In genomic region chr12:9391751-9392240, GRCh38 we compare ENCODE assay signal across 17 cellular contexts.
DNase-seq lines count a peak whose midpoint lies in the region; ATAC-seq and TF ChIP-seq lines count a peak whose summit lies in the region.
"Had no signal": no experiment of that assay in that cellular context is flagged by ENCODE, and none has a peak within 500 bp of the region (broad histone marks: within the 10 kb centered on the region; RNA-seq: fewer than 3 reads in every experiment).

No MANE protein-coding gene starts in this region.

- H2AFZ ChIP-seq in osteoblast (ENCODE audit: low read length): no peak overlapping the region

- ATAC-seq in foreskin keratinocyte (peak; percentile 39), HG03439 (IDR thresholded peaks at IDR 0.05; ENCODE audit: unreplicated experiment) (no peak), GM21447 (IDR thresholded peaks at IDR 0.05; ENCODE audit: unreplicated experiment) (no peak)
- ATAC-seq: PC-3 had no signal

- peak; percentile 35 for DNase-seq in NCI-H748 (lab: John Stamatoyannopoulos, UW; ENCODE audit: unreplicated experiment)
- DNase-seq in NCI-H748 treated with DMSO at 0.1 percent for 48 hours (lab: John Stamatoyannopoulos, UW): no peak
- DNase-seq in NCI-H345 (lab: John Stamatoyannopoulos, UW): peak; percentile 65
- peak; percentile 36 to 46 for DNase-seq in foreskin keratinocyte
- DNase-seq in renal cortical epithelial cell (ENCODE audit: low read depth): peak; percentile 27
- no peak for DNase-seq in osteoblast (ENCODE audit: insufficient read length, low spot score, missing footprints)
- DNase-seq: BE2C; CD4-positive, alpha-beta T cell; HFFc6; NCI-H1105 treated with DMSO at 0.1 percent for 48 hours; NCI-H187 treated with DMSO at 0.1 percent for 48 hours; NCI-H524 treated with DMSO at 0.1 percent for 48 hours; PC-3; SJCRH30 had no signal

- H4K20me1 ChIP-seq in osteoblast (ENCODE audit: insufficient read depth, low read length): no peaks in the 10 kb centered on the region

- H3K4me2 ChIP-seq in osteoblast (ENCODE audit: insufficient read depth, low read length): no peak overlapping the region

- H3K27ac ChIP-seq in foreskin keratinocyte: no peak overlapping the region
- H3K27ac ChIP-seq in osteoblast (ENCODE audit: low read depth, low read length): no peak overlapping the region
- H3K27ac ChIP-seq: 22Rv1, SJCRH30 had no signal

- no peak overlapping the region for H3K4me3 ChIP-seq in osteoblast (ENCODE audit: insufficient read depth, low read length)
- H3K4me3 ChIP-seq: SJCRH30 had no signal

- no peaks in the 10 kb centered on the region for H3K36me3 ChIP-seq in osteoblast (ENCODE audit: insufficient read depth, low read length)
- H3K36me3 ChIP-seq: BE2C, SJCRH30 had no signal

- H3K4me1 ChIP-seq in foreskin keratinocyte (no peaks in the 10 kb centered on the region), osteoblast (ENCODE audit: insufficient read depth, low read length) (no peaks in the 10 kb centered on the region)
- H3K4me1 ChIP-seq: BE2C, SJCRH30 had no signal

- peaks cover 3% of the 10 kb centered on the region for H3K27me3 ChIP-seq in foreskin keratinocyte
- H3K27me3 ChIP-seq in osteoblast (ENCODE audit: insufficient read depth, low read length): peaks cover 3% of the 10 kb centered on the region
- H3K27me3 ChIP-seq: SJCRH30 had no signal

- TF ChIP-seq CTCF in foreskin keratinocyte (conservative IDR thresholded peaks at IDR 0.05) (no peak), osteoblast (IDR thresholded peaks at IDR 0.05; ENCODE audit: extremely low read depth, low read depth, low read length) (no peak)

- no peaks in the 10 kb centered on the region for H3K79me2 ChIP-seq in osteoblast (ENCODE audit: insufficient read depth, low read length)

- no peaks in the 10 kb centered on the region for H3K9me3 ChIP-seq in osteoblast (ENCODE audit: low read depth, low read length)
- H3K9me3 ChIP-seq: BE2C, SJCRH30 had no signal

Comparison
In these comparisons a context has a peak if more than half of its experiments do, and no peak if none do; other contexts are left out.
1. DNase-seq: peak in NCI-H748 (single experiment), NCI-H345 (single experiment), foreskin keratinocyte (2 of 2) and renal cortical epithelial cell (single experiment); none in NCI-H748 treated with DMSO at 0.1 percent for 48 hours (single experiment) and osteoblast (single experiment).